In genomic region chr11:82858556-82859091, GRCh38 we compare ENCODE assay signal across 13 cellular contexts. TPM values are rescaled to one million over a fixed set of nuclear protein-coding genes. Genes with fewer than 3 reads are reported as not detected.
DNase-seq lines count a peak whose midpoint lies in the region; ATAC-seq and TF ChIP-seq lines count a peak whose summit lies in the region.
"Had no signal": no experiment of that assay in that cellular context is flagged by ENCODE, and none has a peak within 500 bp of the region (broad histone marks: within the 10 kb centered on the region; RNA-seq: fewer than 3 reads in every experiment).

No MANE protein-coding gene starts in this region.

- H3K27me3 ChIP-seq in HAP-1 (ENCODE audit: low read depth) (no peaks in the 10 kb centered on the region), subcutaneous abdominal adipose tissue (ENCODE audit: control insufficient read depth in 5 of 5, insufficient read depth in 4 of 5, low read length in 5 of 5) (no peaks in the 10 kb centered on the region)

- no peaks in the 10 kb centered on the region for H3K27me3 Mint-ChIP-seq in progenitor cell of endocrine pancreas
- H3K27me3 Mint-ChIP-seq: activated naive CD8-positive, alpha-beta T cell treated with anti-CD3 and anti-CD28 coated beads, Interleukin-2, amount 50 U/mL, for 24 hours had no signal

- H3K9ac ChIP-seq in subcutaneous abdominal adipose tissue (ENCODE audit: low read length in 5 of 5): peak overlapping the region in 3 of 5 donors; percentile 9 to 48 (median 16)

- H3K4me1 Mint-ChIP-seq in progenitor cell of endocrine pancreas (ENCODE audit: low read depth): peaks cover 16% of the 10 kb centered on the region

- POLR2A ChIA-PET in HEK293T (lab: Yijun Ruan, JAX): no interaction called here

- ATAC-seq in sciatic nerve (no peak), HG03354 (IDR thresholded peaks at IDR 0.05; ENCODE audit: poor library complexity, severe bottlenecking, unreplicated experiment) (no peak)
- ATAC-seq: activated naive CD8-positive, alpha-beta T cell treated with anti-CD3 and anti-CD28 coated beads, Interleukin-2, amount 50 U/mL, for 24 hours had no signal

- no peak for TF ChIP-seq CTCF in foreskin fibroblast (IDR thresholded peaks at IDR 0.05; ENCODE audit: low read depth, low read length)
- no peak for TF ChIP-seq CTCF in progenitor cell of endocrine pancreas (IDR thresholded peaks at IDR 0.05; ENCODE audit: unreplicated experiment)

- in situ Hi-C loops in HAP-1 (cut with MboI; ENCODE audit: low sequenced_read_pairs): loop anchor here (25.0 kb wide), 1 partner anchor 954 kb away; no protein-coding TSS in a partner anchor

- intact Hi-C loops in sciatic nerve (cut with DNase I): no loop called here

- CTCF ChIA-PET in HEK293T (lab: Yijun Ruan, JAX): no interaction called here

- H3K4me3 Mint-ChIP-seq in progenitor cell of endocrine pancreas (ENCODE audit: low read depth): no peak overlapping the region
- H3K4me3 Mint-ChIP-seq: activated naive CD8-positive, alpha-beta T cell treated with anti-CD3 and anti-CD28 coated beads, Interleukin-2, amount 50 U/mL, for 24 hours had no signal

- H3K4me1 ChIP-seq in HAP-1 (peaks cover 11% of the 10 kb centered on the region), subcutaneous abdominal adipose tissue (ENCODE audit: control insufficient read depth in 5 of 5, insufficient read depth in 5 of 5, low read length in 5 of 5) (peaks cover 0 to 20% (median 12%) of the 10 kb centered on the region in 5 donors)

- no peaks in the 10 kb centered on the region for H3K36me3 ChIP-seq in HAP-1 (replicated peaks)
- peaks cover 0 to 3% (median 0%) of the 10 kb centered on the region in 5 donors for H3K36me3 ChIP-seq in subcutaneous abdominal adipose tissue (ENCODE audit: control insufficient read depth in 5 of 5, insufficient read depth in 5 of 5, low read length in 5 of 5)

- peaks cover 13% of the 10 kb centered on the region for H3K36me3 Mint-ChIP-seq in progenitor cell of endocrine pancreas (ENCODE audit: insufficient read depth)

- peak overlapping the region; percentile 44 for H3K27ac ChIP-seq in subcutaneous abdominal adipose tissue (ENCODE audit: low read depth, low read length)

- H3K4me3 ChIP-seq in HAP-1 (no peak overlapping the region), foreskin fibroblast (ENCODE audit: low read depth in 1 of 2, low read length in 2 of 2) (peak overlapping the region in 1 of 2 donors; percentile 6), subcutaneous abdominal adipose tissue (ENCODE audit: low read depth in 1 of 5, low read length in 5 of 5) (no peak overlapping the region)

- H3K9me3 ChIP-seq in HAP-1 (no peaks in the 10 kb centered on the region), subcutaneous abdominal adipose tissue (ENCODE audit: control insufficient read depth in 5 of 5, low read length in 5 of 5) (no peaks in the 10 kb centered on the region)

- H3K9me3 Mint-ChIP-seq in progenitor cell of endocrine pancreas (ENCODE audit: low read depth): peaks cover 17% of the 10 kb centered on the region

- DNase-seq in HAP-1 (ENCODE audit: low spot score in 2 of 2): peak; percentile 10 to 14
- DNase-seq in SW 1271 (lab: John Stamatoyannopoulos, UW): peak; percentile 62 to 92
- DNase-seq in foreskin fibroblast: peak; percentile 60 to 83
- no peak for DNase-seq in HEK293T (ENCODE audit: extremely low spot score)
- no peak for DNase-seq in progenitor cell of endocrine pancreas (ENCODE audit: low spot score, unreplicated experiment)
- DNase-seq in sciatic nerve (ENCODE audit: low spot score): no peak
- DNase-seq: activated CD4-positive, alpha-beta T cell treated with anti-CD3 and anti-CD28 coated beads for 4 hours; activated naive CD8-positive, alpha-beta T cell treated with anti-CD3 and anti-CD28 coated beads, Interleukin-2, amount 50 U/mL, for 24 hours; NCI-H774; right cardiac atrium; stimulated activated naive CD4-positive, alpha-beta T cell treated with Interleukin-2 at 50 U/mL for 16 hours had no signal

- H3K27ac Mint-ChIP-seq in progenitor cell of endocrine pancreas: no peak overlapping the region
- H3K27ac Mint-ChIP-seq: activated naive CD8-positive, alpha-beta T cell treated with anti-CD3 and anti-CD28 coated beads, Interleukin-2, amount 50 U/mL, for 24 hours had no signal

TF ChIP-seq in HEK293T, 16 proteins besides CTCF, POLR2A, EP300 and RAD21:
- no peak for TF ChIP-seq PKNOX1 (IDR thresholded peaks at IDR 0.05)
- no peak for TF ChIP-seq CTBP1 (IDR thresholded peaks at IDR 0.05; ENCODE audit: borderline replicate concordance)
- no peak for TF ChIP-seq BHLHE40 (IDR thresholded peaks at IDR 0.05; ENCODE audit: borderline replicate concordance)
- no peak for TF ChIP-seq SP1 (IDR thresholded peaks at IDR 0.05)
- no peak for TF ChIP-seq LEF1 (IDR thresholded peaks at IDR 0.05; ENCODE audit: borderline replicate concordance)
- no peak for TF ChIP-seq TARDBP (IDR thresholded peaks at IDR 0.05)
- no peak for TF ChIP-seq NFRKB (IDR thresholded peaks at IDR 0.05)

RNA-seq across cellular contexts. Expression of gene PRCP, which starts 41.6 kb away (rescaled TPM):
- total RNA-seq in progenitor cell of endocrine pancreas (66.3 and 81.4 TPM in 2 replicates), sciatic nerve (82.7 TPM)

RNA-seq across cellular contexts. Expression of gene DDIAS, which starts 42.9 kb away (rescaled TPM):
- 7.1 and 7.8 TPM in 2 replicates for total RNA-seq in progenitor cell of endocrine pancreas
- 0.80 TPM for total RNA-seq in sciatic nerve

Comparison
In these comparisons a context has a peak if more than half of its experiments do, and no peak if none do; other contexts are left out.
1. DNase-seq: peak in HAP-1 (2 of 2), SW 1271 (2 of 2) and foreskin fibroblast (2 of 2); none in HEK293T (single experiment), progenitor cell of endocrine pancreas (single experiment) and sciatic nerve (single experiment).